1 cellular context compared by ENCODE assay signal in the genomic region with DNA sequence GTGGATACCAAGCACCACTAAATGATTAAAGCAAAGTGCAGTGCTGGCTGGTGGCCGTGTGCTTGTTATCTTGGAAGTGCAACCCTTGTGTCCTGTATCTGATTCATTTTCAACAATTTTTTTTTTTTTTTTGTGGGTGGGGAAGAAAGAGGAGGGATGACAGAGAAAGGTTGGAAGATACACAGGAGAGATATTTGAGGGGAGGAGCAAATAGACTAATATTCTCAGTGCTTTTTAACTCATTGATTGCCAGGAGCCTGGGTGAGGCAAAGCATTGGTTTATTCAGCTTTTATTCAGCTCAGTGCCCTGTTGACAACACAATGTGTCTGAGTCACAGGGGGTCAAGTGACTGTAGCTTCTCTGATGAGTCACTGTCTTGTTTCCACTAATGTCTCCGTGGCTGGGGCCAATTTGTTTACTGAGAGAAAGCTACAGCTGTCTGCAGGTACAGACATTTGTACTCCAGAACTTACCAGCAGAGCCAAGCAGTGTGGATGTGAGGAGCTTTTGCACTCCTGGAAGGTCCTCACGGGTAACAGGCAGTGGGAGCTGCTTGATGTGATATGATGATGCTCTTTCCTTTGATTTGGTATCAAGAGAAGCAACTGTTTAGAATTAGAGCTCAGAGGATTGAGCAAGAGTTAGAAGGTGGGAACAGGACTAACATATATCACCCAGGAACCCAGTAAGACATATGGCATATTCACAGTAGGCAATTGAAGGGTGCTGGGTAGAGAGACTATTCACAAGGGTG.
TF ChIP-seq lines count a peak whose summit lies in the region.

No MANE protein-coding gene starts in this region.

TF ChIP-seq in GM23338, 12 proteins besides CTCF, POLR2A, EP300 and RAD21 (continued from another document):
- TF ChIP-seq, protein P1, sequence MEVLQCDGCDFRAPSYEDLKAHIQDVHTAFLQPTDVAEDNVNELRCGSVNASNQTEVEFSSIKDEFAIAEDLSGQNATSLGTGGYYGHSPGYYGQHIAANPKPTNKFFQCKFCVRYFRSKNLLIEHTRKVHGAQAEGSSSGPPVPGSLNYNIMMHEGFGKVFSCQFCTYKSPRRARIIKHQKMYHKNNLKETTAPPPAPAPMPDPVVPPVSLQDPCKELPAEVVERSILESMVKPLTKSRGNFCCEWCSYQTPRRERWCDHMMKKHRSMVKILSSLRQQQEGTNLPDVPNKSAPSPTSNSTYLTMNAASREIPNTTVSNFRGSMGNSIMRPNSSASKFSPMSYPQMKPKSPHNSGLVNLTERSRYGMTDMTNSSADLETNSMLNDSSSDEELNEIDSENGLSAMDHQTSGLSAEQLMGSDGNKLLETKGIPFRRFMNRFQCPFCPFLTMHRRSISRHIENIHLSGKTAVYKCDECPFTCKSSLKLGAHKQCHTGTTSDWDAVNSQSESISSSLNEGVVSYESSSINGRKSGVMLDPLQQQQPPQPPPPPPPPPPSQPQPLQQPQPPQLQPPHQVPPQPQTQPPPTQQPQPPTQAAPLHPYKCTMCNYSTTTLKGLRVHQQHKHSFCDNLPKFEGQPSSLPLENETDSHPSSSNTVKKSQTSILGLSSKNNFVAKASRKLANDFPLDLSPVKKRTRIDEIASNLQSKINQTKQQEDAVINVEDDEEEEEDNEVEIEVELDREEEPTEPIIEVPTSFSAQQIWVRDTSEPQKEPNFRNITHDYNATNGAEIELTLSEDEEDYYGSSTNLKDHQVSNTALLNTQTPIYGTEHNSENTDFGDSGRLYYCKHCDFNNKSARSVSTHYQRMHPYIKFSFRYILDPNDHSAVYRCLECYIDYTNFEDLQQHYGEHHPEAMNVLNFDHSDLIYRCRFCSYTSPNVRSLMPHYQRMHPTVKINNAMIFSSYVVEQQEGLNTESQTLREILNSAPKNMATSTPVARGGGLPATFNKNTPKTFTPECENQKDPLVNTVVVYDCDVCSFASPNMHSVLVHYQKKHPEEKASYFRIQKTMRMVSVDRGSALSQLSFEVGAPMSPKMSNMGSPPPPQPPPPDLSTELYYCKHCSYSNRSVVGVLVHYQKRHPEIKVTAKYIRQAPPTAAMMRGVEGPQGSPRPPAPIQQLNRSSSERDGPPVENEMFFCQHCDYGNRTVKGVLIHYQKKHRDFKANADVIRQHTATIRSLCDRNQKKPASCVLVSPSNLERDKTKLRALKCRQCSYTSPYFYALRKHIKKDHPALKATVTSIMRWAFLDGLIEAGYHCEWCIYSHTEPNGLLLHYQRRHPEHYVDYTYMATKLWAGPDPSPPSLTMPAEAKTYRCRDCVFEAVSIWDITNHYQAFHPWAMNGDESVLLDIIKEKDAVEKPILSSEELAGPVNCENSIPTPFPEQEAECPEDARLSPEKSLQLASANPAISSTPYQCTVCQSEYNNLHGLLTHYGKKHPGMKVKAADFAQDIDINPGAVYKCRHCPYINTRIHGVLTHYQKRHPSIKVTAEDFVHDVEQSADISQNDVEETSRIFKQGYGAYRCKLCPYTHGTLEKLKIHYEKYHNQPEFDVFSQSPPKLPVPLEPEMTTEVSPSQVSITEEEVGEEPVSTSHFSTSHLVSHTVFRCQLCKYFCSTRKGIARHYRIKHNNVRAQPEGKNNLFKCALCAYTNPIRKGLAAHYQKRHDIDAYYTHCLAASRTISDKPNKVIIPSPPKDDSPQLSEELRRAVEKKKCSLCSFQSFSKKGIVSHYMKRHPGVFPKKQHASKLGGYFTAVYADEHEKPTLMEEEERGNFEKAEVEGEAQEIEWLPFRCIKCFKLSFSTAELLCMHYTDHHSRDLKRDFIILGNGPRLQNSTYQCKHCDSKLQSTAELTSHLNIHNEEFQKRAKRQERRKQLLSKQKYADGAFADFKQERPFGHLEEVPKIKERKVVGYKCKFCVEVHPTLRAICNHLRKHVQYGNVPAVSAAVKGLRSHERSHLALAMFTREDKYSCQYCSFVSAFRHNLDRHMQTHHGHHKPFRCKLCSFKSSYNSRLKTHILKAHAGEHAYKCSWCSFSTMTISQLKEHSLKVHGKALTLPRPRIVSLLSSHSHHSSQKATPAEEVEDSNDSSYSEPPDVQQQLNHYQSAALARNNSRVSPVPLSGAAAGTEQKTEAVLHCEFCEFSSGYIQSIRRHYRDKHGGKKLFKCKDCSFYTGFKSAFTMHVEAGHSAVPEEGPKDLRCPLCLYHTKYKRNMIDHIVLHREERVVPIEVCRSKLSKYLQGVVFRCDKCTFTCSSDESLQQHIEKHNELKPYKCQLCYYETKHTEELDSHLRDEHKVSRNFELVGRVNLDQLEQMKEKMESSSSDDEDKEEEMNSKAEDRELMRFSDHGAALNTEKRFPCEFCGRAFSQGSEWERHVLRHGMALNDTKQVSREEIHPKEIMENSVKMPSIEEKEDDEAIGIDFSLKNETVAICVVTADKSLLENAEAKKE (CRISPR knock-in tag; IDR thresholded peaks at IDR 0.05): no peak
